13 cellular contexts compared by ENCODE assay signal in genomic region chr6:25107218-25107617, GRCh38.
DNase-seq lines count a peak whose midpoint lies in the region; ATAC-seq and FAIRE-seq lines count a peak whose summit lies in the region.
"Had no signal": no experiment of that assay in that cellular context is flagged by ENCODE, and none has a peak within 500 bp of the region (broad histone marks: within the 10 kb centered on the region; RNA-seq: fewer than 3 reads in every experiment).

No MANE protein-coding gene starts in this region.

- H3K36me3 Mint-ChIP-seq in activated CD4-positive, alpha-beta T cell treated with anti-CD3 and anti-CD28 coated beads, Interleukin-2, amount 10 ng/mL, durations not matched to agents 7 days and 5 days (ENCODE audit: low read depth) = peaks cover 74% of the 10 kb centered on the region

- peaks cover 13% of the 10 kb centered on the region for H3K4me1 Mint-ChIP-seq in activated CD4-positive, alpha-beta T cell treated with anti-CD3 and anti-CD28 coated beads, Interleukin-2, amount 10 ng/mL, durations not matched to agents 7 days and 5 days

- ATAC-seq in GM18909 (IDR thresholded peaks at IDR 0.05; ENCODE audit: poor library complexity, unreplicated experiment) (peak; percentile 80), GM21737 (IDR thresholded peaks at IDR 0.05; ENCODE audit: unreplicated experiment) (peak; percentile 49), HG03460 (IDR thresholded peaks at IDR 0.05; ENCODE audit: unreplicated experiment) (peak; percentile 60)

- no peak for FAIRE-seq in HTR-8/SVneo (lab: Jason Lieb, UNC)
- FAIRE-seq: small intestine had no signal

- H3K4me3 Mint-ChIP-seq in activated CD4-positive, alpha-beta T cell treated with anti-CD3 and anti-CD28 coated beads, Interleukin-2, amount 10 ng/mL, durations not matched to agents 7 days and 5 days = no peak overlapping the region

- peak overlapping the region; percentile 31; the same call in 1 of the 2 replicates for H3K4me3 ChIP-seq in GM08714 (ENCODE audit: low read length)
- H3K4me3 ChIP-seq: lung, PC-9 had no signal

- H3K27me3 Mint-ChIP-seq in activated CD4-positive, alpha-beta T cell treated with anti-CD3 and anti-CD28 coated beads, Interleukin-2, amount 10 ng/mL, durations not matched to agents 7 days and 5 days = no peaks in the 10 kb centered on the region

- no peak overlapping the region for H3K27ac Mint-ChIP-seq in activated CD4-positive, alpha-beta T cell treated with anti-CD3 and anti-CD28 coated beads, Interleukin-2, amount 10 ng/mL, durations not matched to agents 7 days and 5 days

- H3K9me3 Mint-ChIP-seq in activated CD4-positive, alpha-beta T cell treated with anti-CD3 and anti-CD28 coated beads, Interleukin-2, amount 10 ng/mL, durations not matched to agents 7 days and 5 days = no peaks in the 10 kb centered on the region

- POLR2A ChIA-PET in activated CD4-positive, alpha-beta T cell treated with anti-CD3 and anti-CD28 coated beads, Interleukin-2, amount 10 ng/mL, durations not matched to agents 7 days and 5 days (lab: Charles Lee) = no interaction called here

- CTCF ChIA-PET in activated CD4-positive, alpha-beta T cell treated with anti-CD3 and anti-CD28 coated beads, Interleukin-2, amount 10 ng/mL, durations not matched to agents 7 days and 5 days (lab: Charles Lee) = interaction anchor here (0.6 to 1.2 kb wide), 3 partner anchors 9 to 1228 kb away, joined by 3 to 4 read pairs (median 3); no protein-coding TSS in a partner anchor

- DNase-seq in MV-4-11 (lab: John Stamatoyannopoulos, UW) = no peak
- DNase-seq in activated CD4-positive, alpha-beta T cell treated with anti-CD3 and anti-CD28 coated beads, Interleukin-2, amount 10 ng/mL, durations not matched to agents 7 days and 5 days = no peak
- DNase-seq in HTR-8/SVneo (ENCODE audit: insufficient read length, low spot score) = no peak
- no peak for DNase-seq in activated naive CD4-positive, alpha-beta T cell treated with Interleukin-2 at 50 U/mL for 16 hours
- DNase-seq: anterior cingulate cortex, dermis blood vessel endothelial cell, PC-9, small intestine had no signal
